Comparison of ENCODE assay signal across 34 cellular contexts in the genomic region with DNA sequence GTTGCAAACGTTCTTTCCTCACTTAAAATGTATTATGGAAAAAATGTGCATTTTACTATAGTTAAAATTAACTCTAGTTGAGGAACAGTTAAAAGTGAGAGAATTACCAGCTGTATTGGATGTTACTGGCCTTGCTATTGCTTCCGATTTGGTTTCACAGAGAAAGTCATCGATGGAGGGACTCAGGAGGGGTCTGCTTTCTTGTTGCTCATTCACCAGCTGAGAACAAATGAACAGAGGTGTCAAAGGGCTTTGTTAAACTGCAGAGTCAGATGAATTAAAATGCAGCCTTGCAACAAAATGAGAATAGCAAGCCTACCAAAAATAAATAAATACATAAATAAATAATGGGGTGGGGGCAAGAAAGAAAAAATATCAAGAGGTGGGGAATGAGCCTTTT.
DNase-seq lines count a peak whose midpoint lies in the region; ATAC-seq and TF ChIP-seq lines count a peak whose summit lies in the region.
"Had no signal": no experiment of that assay in that cellular context is flagged by ENCODE, and none has a peak within 500 bp of the region (broad histone marks: within the 10 kb centered on the region; RNA-seq: fewer than 3 reads in every experiment).

No MANE protein-coding gene starts in this region.

- H3K4me2 ChIP-seq in GM23338 (no peak overlapping the region), OCI-LY1 (ENCODE audit: low read length) (peak overlapping the region; percentile 65), neural progenitor cell (peak overlapping the region; percentile 46)
- H3K4me2 ChIP-seq: A549; BLaER1; BLaER1 treated with 17β-estradiol and CSF1 and Interleukin-3, amounts not matched to agents 10 nM and 100 nM had no signal

- peaks cover 37% of the 10 kb centered on the region for H3K4me1 Mint-ChIP-seq in GM23338
- peaks cover 33% of the 10 kb centered on the region for H3K4me1 Mint-ChIP-seq in neural progenitor cell
- no peaks in the 10 kb centered on the region for H3K4me1 Mint-ChIP-seq in activated T-helper 2 cell treated with anti-CD3 and anti-CD28 coated beads, Interferon-gamma antibody, Interleukin-2, Interleukin-4, amounts not matched to agents 10 μg/mL and 5 μg/mL and 100 μg/mL, durations not matched to agents 14 hours and 24 hours and 36 hours (ENCODE audit: low read depth)
- H3K4me1 Mint-ChIP-seq in CD4-positive, alpha-beta memory T cell = no peaks in the 10 kb centered on the region
- H3K4me1 Mint-ChIP-seq: B cell; CD14-positive monocyte; CD8-positive, alpha-beta memory T cell had no signal

- H3K4me3 Mint-ChIP-seq in GM23338 (no peak overlapping the region), neural progenitor cell (no peak overlapping the region)
- H3K4me3 Mint-ChIP-seq in activated T-helper 2 cell treated with anti-CD3 and anti-CD28 coated beads, Interferon-gamma antibody, Interleukin-2, Interleukin-4, amounts not matched to agents 10 μg/mL and 5 μg/mL and 100 μg/mL, durations not matched to agents 14 hours and 24 hours and 36 hours (ENCODE audit: low read depth) = no peak overlapping the region
- H3K4me3 Mint-ChIP-seq in CD4-positive, alpha-beta memory T cell = no peak overlapping the region
- H3K4me3 Mint-ChIP-seq: B cell; CD14-positive monocyte; CD4-positive, alpha-beta T cell; CD4-positive, CD25-positive, alpha-beta regulatory T cell; CD8-positive, alpha-beta memory T cell; CD8-positive, alpha-beta T cell had no signal

- DNase-seq in GM23338 (ENCODE audit: low spot score) (no peak), SK-N-MC (ENCODE audit: low read depth, low spot score) (no peak), neural progenitor cell (ENCODE audit: low spot score) (peak; percentile 52), uterus (no peak), T1000 (lab: John Stamatoyannopoulos, UW) (no peak)
- DNase-seq in activated T-helper 2 cell treated with anti-CD3 and anti-CD28 coated beads, Interferon-gamma antibody, Interleukin-2, Interleukin-4, amounts not matched to agents 10 μg/mL and 5 μg/mL and 100 μg/mL, durations not matched to agents 14 hours and 24 hours and 36 hours (ENCODE audit: low spot score) = no peak
- no peak for DNase-seq in CD4-positive, alpha-beta memory T cell
- DNase-seq: 8988T; ACHN; AML-193; BE2C; C1 segment of cervical spinal cord; Caco-2; Calu3; CD4-positive, alpha-beta T cell; CD4-positive, CD25-positive, alpha-beta regulatory T cell; CD8-positive, alpha-beta memory T cell; CD8-positive, alpha-beta T cell; COR-L47; DMS 273 treated with DMSO at 0.1 percent for 48 hours; DMS153; DMS53; DMS79; DMS79 treated with DMSO at 0.1 percent for 48 hours; DND-41; EL had no signal

- H3K27ac Mint-ChIP-seq in GM23338 (no peak overlapping the region), neural progenitor cell (no peak overlapping the region)
- no peak overlapping the region for H3K27ac Mint-ChIP-seq in activated T-helper 2 cell treated with anti-CD3 and anti-CD28 coated beads, Interferon-gamma antibody, Interleukin-2, Interleukin-4, amounts not matched to agents 10 μg/mL and 5 μg/mL and 100 μg/mL, durations not matched to agents 14 hours and 24 hours and 36 hours
- no peak overlapping the region for H3K27ac Mint-ChIP-seq in CD4-positive, alpha-beta memory T cell
- H3K27ac Mint-ChIP-seq: B cell; CD14-positive monocyte; CD4-positive, alpha-beta T cell; CD4-positive, CD25-positive, alpha-beta regulatory T cell; CD8-positive, alpha-beta memory T cell; CD8-positive, alpha-beta T cell had no signal

- no peaks in the 10 kb centered on the region for H4K20me1 ChIP-seq in GM23338 (replicated peaks; ENCODE audit: insufficient read depth)
- H4K20me1 ChIP-seq in OCI-LY1 (ENCODE audit: insufficient read depth, low read length) = no peaks in the 10 kb centered on the region
- H4K20me1 ChIP-seq in neural progenitor cell (ENCODE audit: low read depth) = no peaks in the 10 kb centered on the region
- H4K20me1 ChIP-seq: BLaER1; BLaER1 treated with 17β-estradiol and CSF1 and Interleukin-3, amounts not matched to agents 10 nM and 100 nM had no signal

- H3K79me2 ChIP-seq in GM23338 (replicated peaks; ENCODE audit: insufficient read depth) (no peaks in the 10 kb centered on the region), OCI-LY1 (ENCODE audit: insufficient read depth, low read length) (no peaks in the 10 kb centered on the region), neural progenitor cell (ENCODE audit: low read depth) (no peaks in the 10 kb centered on the region)

- no peak overlapping the region for H3K9ac ChIP-seq in OCI-LY1 (ENCODE audit: low read length)
- no peak overlapping the region for H3K9ac ChIP-seq in SK-N-MC (ENCODE audit: insufficient read length)
- H3K9ac ChIP-seq in neural progenitor cell = no peak overlapping the region
- H3K9ac ChIP-seq: BLaER1; BLaER1 treated with 17β-estradiol and CSF1 and Interleukin-3, amounts not matched to agents 10 nM and 100 nM had no signal

- H2AFZ ChIP-seq in GM23338 (no peak overlapping the region), OCI-LY1 (ENCODE audit: low read length) (0 out of 2 replicates have a peak overlapping the region, but pooled peaks have one; percentile 0), neural progenitor cell (replicated peaks) (no peak overlapping the region)

- TF ChIP-seq POLR2A in uterus (IDR thresholded peaks at IDR 0.05) = no peak

- no peaks in the 10 kb centered on the region for H3F3A ChIP-seq in GM23338 (replicated peaks; ENCODE audit: low read depth)
- H3F3A ChIP-seq in OCI-LY1 (ENCODE audit: insufficient read depth, low read length) = no peaks in the 10 kb centered on the region
- H3F3A ChIP-seq in neural progenitor cell (ENCODE audit: low read depth) = peaks cover 9% of the 10 kb centered on the region

- no peaks in the 10 kb centered on the region for H3K27me3 ChIP-seq in GM23338 (ENCODE audit: insufficient read depth)
- no peaks in the 10 kb centered on the region for H3K27me3 ChIP-seq in OCI-LY1 (ENCODE audit: insufficient read depth, low read length)
- H3K27me3 ChIP-seq in neural progenitor cell = no peaks in the 10 kb centered on the region
- no peaks in the 10 kb centered on the region for H3K27me3 ChIP-seq in uterus
- H3K27me3 ChIP-seq in CD4-positive, alpha-beta memory T cell (ENCODE audit: insufficient read depth, low read length) = no peaks in the 10 kb centered on the region
- H3K27me3 ChIP-seq: BE2C; BLaER1; BLaER1 treated with 17β-estradiol and CSF1 and Interleukin-3, amounts not matched to agents 10 nM and 100 nM had no signal

- no peaks in the 10 kb centered on the region for H3K36me3 ChIP-seq in GM23338 (ENCODE audit: insufficient read depth)
- no peaks in the 10 kb centered on the region for H3K36me3 ChIP-seq in OCI-LY1 (ENCODE audit: insufficient read depth, low read length)
- H3K36me3 ChIP-seq in SK-N-MC (ENCODE audit: insufficient read depth, low read length) = no peaks in the 10 kb centered on the region
- H3K36me3 ChIP-seq in neural progenitor cell = no peaks in the 10 kb centered on the region
- H3K36me3 ChIP-seq in uterus = no peaks in the 10 kb centered on the region
- H3K36me3 ChIP-seq in CD4-positive, alpha-beta memory T cell (ENCODE audit: insufficient read depth, low read length) = no peaks in the 10 kb centered on the region
- H3K36me3 ChIP-seq: BE2C; BLaER1; BLaER1 treated with 17β-estradiol and CSF1 and Interleukin-3, amounts not matched to agents 10 nM and 100 nM had no signal

- no peak for TF ChIP-seq CTCF in GM23338 (conservative IDR thresholded peaks at IDR 0.05; ENCODE audit: low read depth in 2 of 2)
- no peak for TF ChIP-seq CTCF in OCI-LY1 (IDR thresholded peaks at IDR 0.05; ENCODE audit: low read length)
- no peak for TF ChIP-seq CTCF in neural progenitor cell (IDR thresholded peaks at IDR 0.05)
- no peak for TF ChIP-seq CTCF in uterus (IDR thresholded peaks at IDR 0.05)

- H3K9me3 Mint-ChIP-seq in GM23338 (no peaks in the 10 kb centered on the region), neural progenitor cell (no peaks in the 10 kb centered on the region)
- no peaks in the 10 kb centered on the region for H3K9me3 Mint-ChIP-seq in activated T-helper 2 cell treated with anti-CD3 and anti-CD28 coated beads, Interferon-gamma antibody, Interleukin-2, Interleukin-4, amounts not matched to agents 10 μg/mL and 5 μg/mL and 100 μg/mL, durations not matched to agents 14 hours and 24 hours and 36 hours
- H3K9me3 Mint-ChIP-seq in CD4-positive, alpha-beta memory T cell = no peaks in the 10 kb centered on the region
- H3K9me3 Mint-ChIP-seq: CD4-positive, alpha-beta T cell; CD8-positive, alpha-beta memory T cell; CD8-positive, alpha-beta T cell had no signal

- intact Hi-C loops in activated T-helper 2 cell treated with anti-CD3 and anti-CD28 coated beads, Interferon-gamma antibody, Interleukin-2, Interleukin-4, amounts not matched to agents 10 μg/mL and 5 μg/mL and 100 μg/mL, durations not matched to agents 14 hours and 24 hours and 36 hours (cut with micrococcal nuclease) = no loop called here
- intact Hi-C loops in uterus (cut with DNase I; ENCODE audit: low total_unique reads) = no loop called here
- intact Hi-C loops in CD4-positive, alpha-beta memory T cell (cut with micrococcal nuclease) = no loop called here

- H3K9me3 ChIP-seq in OCI-LY1 (ENCODE audit: low read length) (no peaks in the 10 kb centered on the region), SK-N-MC (ENCODE audit: low read depth, low read length) (no peaks in the 10 kb centered on the region), neural progenitor cell (ENCODE audit: low read depth) (no peaks in the 10 kb centered on the region), uterus (no peaks in the 10 kb centered on the region)
- H3K9me3 ChIP-seq in CD4-positive, alpha-beta memory T cell (ENCODE audit: control insufficient read depth in 1 of 2, low read length in 2 of 2) = no peaks in the 10 kb centered on the region
- H3K9me3 ChIP-seq: A549; BE2C; BLaER1; BLaER1 treated with 17β-estradiol and CSF1 and Interleukin-3, amounts not matched to agents 10 nM and 100 nM; Caco-2 had no signal

- H3K9me2 ChIP-seq in GM23338 (ENCODE audit: insufficient read depth) (no peaks in the 10 kb centered on the region), OCI-LY1 (ENCODE audit: low read depth, low read length) (no peaks in the 10 kb centered on the region)

- H3K36me3 Mint-ChIP-seq in GM23338 (ENCODE audit: low read depth) (no peaks in the 10 kb centered on the region), neural progenitor cell (no peaks in the 10 kb centered on the region)
- no peaks in the 10 kb centered on the region for H3K36me3 Mint-ChIP-seq in activated T-helper 2 cell treated with anti-CD3 and anti-CD28 coated beads, Interferon-gamma antibody, Interleukin-2, Interleukin-4, amounts not matched to agents 10 μg/mL and 5 μg/mL and 100 μg/mL, durations not matched to agents 14 hours and 24 hours and 36 hours (ENCODE audit: low read depth)
- no peaks in the 10 kb centered on the region for H3K36me3 Mint-ChIP-seq in CD4-positive, alpha-beta memory T cell
- H3K36me3 Mint-ChIP-seq: CD14-positive monocyte; CD4-positive, CD25-positive, alpha-beta regulatory T cell; CD8-positive, alpha-beta memory T cell; CD8-positive, alpha-beta T cell had no signal

- peak; percentile 64 for ATAC-seq in GM23338
- ATAC-seq: A549; CD8-positive, alpha-beta T cell had no signal

- H3K4me1 ChIP-seq in GM23338 (ENCODE audit: insufficient read depth) = peaks cover 14% of the 10 kb centered on the region
- peaks cover 47% of the 10 kb centered on the region for H3K4me1 ChIP-seq in OCI-LY1 (ENCODE audit: insufficient read depth, low read length, severe bottlenecking)
- H3K4me1 ChIP-seq in neural progenitor cell = peaks cover 32% of the 10 kb centered on the region
- no peaks in the 10 kb centered on the region for H3K4me1 ChIP-seq in uterus
- no peaks in the 10 kb centered on the region for H3K4me1 ChIP-seq in CD4-positive, alpha-beta memory T cell (ENCODE audit: insufficient read depth, low read length)
- H3K4me1 ChIP-seq: A549; BE2C; BLaER1; BLaER1 treated with 17β-estradiol and CSF1 and Interleukin-3, amounts not matched to agents 10 nM and 100 nM; Caco-2 had no signal

- POLR2A ChIA-PET in CD4-positive, alpha-beta memory T cell (lab: Charles Lee; ENCODE audit: partially characterized antibody) = no interaction called here

- H3K27me3 Mint-ChIP-seq in GM23338 (ENCODE audit: insufficient read depth, low read depth, poor library complexity) (peaks cover 2% of the 10 kb centered on the region), neural progenitor cell (ENCODE audit: insufficient read depth, low read depth) (no peaks in the 10 kb centered on the region)
- peaks cover 9% of the 10 kb centered on the region for H3K27me3 Mint-ChIP-seq in activated T-helper 2 cell treated with anti-CD3 and anti-CD28 coated beads, Interferon-gamma antibody, Interleukin-2, Interleukin-4, amounts not matched to agents 10 μg/mL and 5 μg/mL and 100 μg/mL, durations not matched to agents 14 hours and 24 hours and 36 hours (ENCODE audit: low read depth)
- H3K27me3 Mint-ChIP-seq in CD4-positive, alpha-beta memory T cell = peaks cover 1 to 3% of the 10 kb centered on the region in 2 donors

- CTCF ChIA-PET in CD4-positive, alpha-beta memory T cell (lab: Charles Lee; ENCODE audit: partially characterized antibody) = no interaction called here

- H3K27ac ChIP-seq in GM23338 (ENCODE audit: low read depth) = no peak overlapping the region
- no peak overlapping the region for H3K27ac ChIP-seq in OCI-LY1 (ENCODE audit: low read depth, low read length, poor library complexity, severe bottlenecking)
- H3K27ac ChIP-seq in SK-N-MC = 0 out of 2 replicates have a peak overlapping the region, but pooled peaks have one; percentile 19
- no peak overlapping the region for H3K27ac ChIP-seq in neural progenitor cell
- H3K27ac ChIP-seq in uterus = no peak overlapping the region
- H3K27ac ChIP-seq in CD4-positive, alpha-beta memory T cell (ENCODE audit: low read depth, low read length) = no peak overlapping the region
- H3K27ac ChIP-seq: 22Rv1; A549; BLaER1; BLaER1 treated with 17β-estradiol and CSF1 and Interleukin-3, amounts not matched to agents 10 nM and 100 nM; C4-2B had no signal

- no peak overlapping the region for H3K4me3 ChIP-seq in GM23338
- H3K4me3 ChIP-seq in OCI-LY1 (ENCODE audit: low read depth, low read length, poor library complexity, severe bottlenecking) = no peak overlapping the region
- peak overlapping the region; percentile 18 for H3K4me3 ChIP-seq in SK-N-MC
- no peak overlapping the region for H3K4me3 ChIP-seq in neural progenitor cell
- no peak overlapping the region for H3K4me3 ChIP-seq in uterus
- no peak overlapping the region for H3K4me3 ChIP-seq in CD4-positive, alpha-beta memory T cell (ENCODE audit: low read length in 2 of 2)
- H3K4me3 ChIP-seq: A549; BLaER1; BLaER1 treated with 17β-estradiol and CSF1 and Interleukin-3, amounts not matched to agents 10 nM and 100 nM had no signal
